Comparison of ENCODE assay signal across 1 cellular context in the genomic region with DNA sequence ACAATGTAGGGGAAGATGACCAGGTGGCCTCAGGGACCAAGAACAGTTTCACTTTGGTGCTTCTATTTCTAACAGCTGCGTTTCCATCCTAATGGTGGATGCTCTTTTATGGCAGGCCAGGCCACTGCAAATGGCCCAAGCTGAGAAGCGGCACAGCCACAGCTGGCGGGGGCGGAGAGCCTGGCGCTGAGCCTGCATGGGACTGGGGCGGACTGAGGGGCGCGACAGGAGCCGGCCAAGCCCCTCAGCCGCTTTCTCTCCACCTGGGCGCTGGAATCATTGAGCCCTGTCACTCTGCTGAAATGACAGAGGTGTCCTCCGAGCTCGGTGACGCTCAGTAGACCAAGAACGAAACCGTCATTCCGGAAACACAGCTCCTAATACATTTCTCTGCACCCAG.
TF ChIP-seq lines count a peak whose summit lies in the region.

No MANE protein-coding gene starts in this region.

TF ChIP-seq in H1, 55 proteins besides CTCF, POLR2A, EP300 and RAD21:
- no peak for TF ChIP-seq CBX5 (IDR thresholded peaks at IDR 0.05; ENCODE audit: low read depth, low read length)
- no peak for TF ChIP-seq TCF12 (IDR thresholded peaks at IDR 0.05; ENCODE audit: low read depth, low read length)
- no peak for TF ChIP-seq CEBPB (IDR thresholded peaks at IDR 0.05; ENCODE audit: low read depth, low read length)
- no peak for TF ChIP-seq SP2 (IDR thresholded peaks at IDR 0.05; ENCODE audit: low read length)
- no peak for TF ChIP-seq POU5F1 (IDR thresholded peaks at IDR 0.05; ENCODE audit: low read depth, low read length)
- TF ChIP-seq SUZ12 (IDR thresholded peaks at IDR 0.05; ENCODE audit: low read length): no peak
- no peak for TF ChIP-seq YY1 (IDR thresholded peaks at IDR 0.05; ENCODE audit: low read depth, low read length)
- TF ChIP-seq TEAD4 (IDR thresholded peaks at IDR 0.05; ENCODE audit: low read depth, low read length): no peak
- TF ChIP-seq RXRA (IDR thresholded peaks at IDR 0.05; ENCODE audit: insufficient read depth, low read depth, low read length): no peak
- TF ChIP-seq MAFK (IDR thresholded peaks at IDR 0.05; ENCODE audit: low read depth, low read length): no peak
- TF ChIP-seq, protein P1, sequence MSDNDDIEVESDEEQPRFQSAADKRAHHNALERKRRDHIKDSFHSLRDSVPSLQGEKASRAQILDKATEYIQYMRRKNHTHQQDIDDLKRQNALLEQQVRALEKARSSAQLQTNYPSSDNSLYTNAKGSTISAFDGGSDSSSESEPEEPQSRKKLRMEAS (IDR thresholded peaks at IDR 0.05): no peak
- TF ChIP-seq NRF1 (IDR thresholded peaks at IDR 0.05; ENCODE audit: low read depth, low read length): no peak
- TF ChIP-seq FOSL1 (IDR thresholded peaks at IDR 0.05; ENCODE audit: insufficient read depth, low read depth, low read length): no peak
- no peak for TF ChIP-seq TBP (IDR thresholded peaks at IDR 0.05; ENCODE audit: low read depth, low read length)
- TF ChIP-seq GABPA (IDR thresholded peaks at IDR 0.05; ENCODE audit: borderline replicate concordance, insufficient read depth, low read length): no peak
- no peak for TF ChIP-seq EZH2 (IDR thresholded peaks at IDR 0.05; ENCODE audit: low read depth, low read length, severe bottlenecking)
- no peak for TF ChIP-seq HDAC2 (IDR thresholded peaks at IDR 0.05; ENCODE audit: borderline replicate concordance in 1 of 2, low read depth in 2 of 2, low read length in 2 of 2)
